22 cellular contexts compared by ENCODE assay signal in genomic region chr7:45082831-45083331, GRCh38. TPM values are rescaled to one million over a fixed set of nuclear protein-coding genes. Genes with fewer than 3 reads are reported as not detected.
DNase-seq lines count a peak whose midpoint lies in the region; ATAC-seq and TF ChIP-seq lines count a peak whose summit lies in the region.
"Had no signal": no experiment of that assay in that cellular context is flagged by ENCODE, and none has a peak within 500 bp of the region (broad histone marks: within the 10 kb centered on the region; RNA-seq: fewer than 3 reads in every experiment).

No MANE protein-coding gene starts in this region.

- TF ChIP-seq POLR2A in thyroid gland (IDR thresholded peaks at IDR 0.05): no peak

- DNase-seq in MCF 10A (ENCODE audit: unreplicated experiment) (peak; percentile 27), mammary epithelial cell (no peak), islet precursor cell (peak; percentile 48), upper lobe of right lung (peak; percentile 58), thyroid gland (no peak)
- DNase-seq: activated CD4-positive, alpha-beta T cell treated with anti-CD3 and anti-CD28 coated beads, Interleukin-2, amount 50 U/mL, for 1 hour; activated CD8-positive, alpha-beta memory T cell treated with anti-CD3 and anti-CD28 coated beads, Interleukin-2, amount 50 U/mL, for 48 hours; body of pancreas; CD4-positive, CD25-positive, alpha-beta regulatory T cell; erythroblast; GF-D8; MM.1S; nephron progenitor cell; stimulated activated CD4-positive, alpha-beta T cell treated with anti-CD3 and anti-CD28 coated beads, Interleukin-4, amount 100 ng/mL, for 4 hours; SW 1271 had no signal

- no peak overlapping the region for H3K4me3 Mint-ChIP-seq in MCF 10A (ENCODE audit: unreplicated experiment)
- H3K4me3 Mint-ChIP-seq: activated naive CD8-positive, alpha-beta T cell; CD4-positive, CD25-positive, alpha-beta regulatory T cell; nephron progenitor cell had no signal

- in situ Hi-C loops in mammary epithelial cell (cut with MboI; ENCODE audit: low sequenced_read_pairs in 2 of 2): no loop called here

- no peaks in the 10 kb centered on the region for H4K20me1 ChIP-seq in mammary epithelial cell (ENCODE audit: insufficient read depth, low read length)

- H3K27ac ChIP-seq in mammary epithelial cell (ENCODE audit: insufficient read depth, low read depth, low read length) (no peak overlapping the region), VCaP (peak overlapping the region; percentile 3; the same call in 1 of the 2 replicates), upper lobe of right lung (no peak overlapping the region), thyroid gland (no peak overlapping the region)
- H3K27ac ChIP-seq: body of pancreas had no signal

- no peaks in the 10 kb centered on the region for H3K27me3 Mint-ChIP-seq in MCF 10A (ENCODE audit: insufficient read depth, unreplicated experiment)
- H3K27me3 Mint-ChIP-seq: activated naive CD8-positive, alpha-beta T cell had no signal

- no peak overlapping the region for H3K4me2 ChIP-seq in mammary epithelial cell (ENCODE audit: insufficient read depth, low read depth, low read length)
- H3K4me2 ChIP-seq: smooth muscle cell had no signal

- no peaks in the 10 kb centered on the region for H3K36me3 Mint-ChIP-seq in MCF 10A (ENCODE audit: insufficient read depth, unreplicated experiment)
- H3K36me3 Mint-ChIP-seq: activated naive CD8-positive, alpha-beta T cell; CD4-positive, CD25-positive, alpha-beta regulatory T cell had no signal

- intact Hi-C loops in MCF 10A (cut with micrococcal nuclease) (no loop called here), mammary epithelial cell (cut with micrococcal nuclease) (loop anchor here (10.0 kb wide), 1 partner anchor 98 kb away; no protein-coding TSS in a partner anchor), upper lobe of right lung (cut with DNase I) (no loop called here), thyroid gland (cut with DNase I) (no loop called here)

- TF ChIP-seq CTCF in MCF 10A (IDR thresholded peaks at IDR 0.05; ENCODE audit: unreplicated experiment) (no peak), mammary epithelial cell (conservative IDR thresholded peaks at IDR 0.05 in 1 of 2, IDR thresholded peaks at IDR 0.05 in 1 of 2; ENCODE audit: extremely low read depth in 1 of 2, insufficient read depth in 1 of 2, low read depth in 1 of 2, low read length in 2 of 2) (no peak), VCaP (conservative IDR thresholded peaks at IDR 0.05) (no peak), upper lobe of right lung (IDR thresholded peaks at IDR 0.05) (no peak), thyroid gland (IDR thresholded peaks at IDR 0.05) (no peak)

- ATAC-seq in upper lobe of right lung (no peak), HG02840 (IDR thresholded peaks at IDR 0.05; ENCODE audit: low FRiP score, unreplicated experiment) (no peak), GM21515 (IDR thresholded peaks at IDR 0.05; ENCODE audit: unreplicated experiment) (no peak)
- ATAC-seq: body of pancreas had no signal

- POLR2A ChIA-PET in MCF 10A (lab: Yijun Ruan, JAX): no interaction called here

- dilution Hi-C loops in mammary epithelial cell (cut with HindIII; ENCODE audit: low sequenced_read_pairs): no loop called here

- H3K9me3 ChIP-seq in mammary epithelial cell (replicated peaks; ENCODE audit: insufficient read depth, low read length) (no peaks in the 10 kb centered on the region), upper lobe of right lung (no peaks in the 10 kb centered on the region), thyroid gland (no peaks in the 10 kb centered on the region)
- H3K9me3 ChIP-seq: body of pancreas, gastroesophageal sphincter had no signal

- CTCF ChIA-PET in MCF 10A (lab: Yijun Ruan, JAX): no interaction called here
- CTCF ChIA-PET in mammary epithelial cell (lab: Charles Lee; ENCODE audit: low non-redundant PET): no interaction called here

- H3K4me1 ChIP-seq in mammary epithelial cell (ENCODE audit: insufficient read depth, low read length): peaks cover 8% of the 10 kb centered on the region
- H3K4me1 ChIP-seq in upper lobe of right lung: no peaks in the 10 kb centered on the region
- H3K4me1 ChIP-seq in thyroid gland: no peaks in the 10 kb centered on the region
- H3K4me1 ChIP-seq: body of pancreas had no signal

- BruUV-seq in MCF 10A (replicated peaks; lab: Mats Ljungman, UMichigan) (no TSS peak), mammary epithelial cell (replicated peaks; lab: Mats Ljungman, UMichigan) (no TSS peak)

- no peak overlapping the region for H3K27ac Mint-ChIP-seq in MCF 10A (ENCODE audit: low read depth, unreplicated experiment)
- H3K27ac Mint-ChIP-seq: activated naive CD8-positive, alpha-beta T cell; CD4-positive, CD25-positive, alpha-beta regulatory T cell; nephron progenitor cell; progenitor cell of endocrine pancreas had no signal

- no peaks in the 10 kb centered on the region for H3K27me3 ChIP-seq in mammary epithelial cell (ENCODE audit: insufficient read depth, low read length)
- H3K27me3 ChIP-seq in upper lobe of right lung: no peaks in the 10 kb centered on the region
- H3K27me3 ChIP-seq in thyroid gland: no peaks in the 10 kb centered on the region
- H3K27me3 ChIP-seq: body of pancreas, gastroesophageal sphincter had no signal

- no peaks in the 10 kb centered on the region for H3K79me2 ChIP-seq in mammary epithelial cell (ENCODE audit: insufficient read depth, low read length)

- H3K4me1 Mint-ChIP-seq in MCF 10A (ENCODE audit: insufficient read depth, unreplicated experiment): peaks cover 5% of the 10 kb centered on the region

- WGBS in mammary epithelial cell (ENCODE audit: low coverage, missing lambda C conversion rate): 72% methylated on average over 8 of the region's 10 CpGs
- 69 to 100% methylated on average over 1 to 8 of the region's 10 CpGs for WGBS in thyroid gland, 2 donors

- H3K9me3 Mint-ChIP-seq in MCF 10A (ENCODE audit: unreplicated experiment): no peaks in the 10 kb centered on the region
- H3K9me3 Mint-ChIP-seq: CD4-positive, CD25-positive, alpha-beta regulatory T cell; nephron progenitor cell had no signal

- H3K36me3 ChIP-seq in mammary epithelial cell (ENCODE audit: insufficient read depth, low read length) (peaks cover 2% of the 10 kb centered on the region), upper lobe of right lung (no peaks in the 10 kb centered on the region), thyroid gland (no peaks in the 10 kb centered on the region)

- H3K4me3 ChIP-seq in mammary epithelial cell (replicated peaks in 1 of 3; ENCODE audit: insufficient read depth in 1 of 3, low read depth in 2 of 3, low read length in 3 of 3) (no peak overlapping the region), upper lobe of right lung (no peak overlapping the region), thyroid gland (replicated peaks in 1 of 3) (no peak overlapping the region)
- H3K4me3 ChIP-seq: body of pancreas, gastroesophageal sphincter, smooth muscle cell had no signal

- no peak overlapping the region for H2AFZ ChIP-seq in mammary epithelial cell (ENCODE audit: low read depth, low read length)

- H3K9ac ChIP-seq in mammary epithelial cell (ENCODE audit: insufficient read depth, low read length): no peak overlapping the region

RNA-seq across cellular contexts. Expression of gene NACAD, which starts 5.9 kb away (rescaled TPM):
- total RNA-seq in MCF 10A (2022) (not detected in 2 replicates), mammary epithelial cell (1 to 10 TPM in 1 of 2 donors, under 1 TPM in 1; 0.17 to 4.6 TPM), upper lobe of right lung (2.3 TPM), thyroid gland (1 to 10 TPM in 2 of 4 donors, under 1 TPM in 2; 0.54 to 2.3 (median 0.88) TPM)
- polyA plus RNA-seq in mammary epithelial cell: 0.18 TPM
- 1.7 TPM for polyA minus RNA-seq in mammary epithelial cell
- polyA plus RNA-seq: CD4-positive, CD25-positive, alpha-beta regulatory T cell had no signal

RNA-seq across cellular contexts. Expression of gene TBRG4, which starts 28.6 kb away (rescaled TPM):
- total RNA-seq in MCF 10A (2022) (77.2 and 85.7 TPM in 2 replicates), mammary epithelial cell (10 to 100 TPM; 68.8 to 99.4 TPM), upper lobe of right lung (59.4 TPM), thyroid gland (10 to 100 TPM; 40.0 to 57.6 (median 49.3) TPM)
- polyA plus RNA-seq in mammary epithelial cell: 90.6 TPM
- polyA minus RNA-seq in mammary epithelial cell: 144 TPM

Comparison
In these comparisons a context has a peak if more than half of its experiments do, and no peak if none do; other contexts are left out.
1. DNase-seq: peak in MCF 10A (single experiment), islet precursor cell (single experiment) and upper lobe of right lung (single experiment); none in mammary epithelial cell (single experiment) and thyroid gland (0 of 2).